Comparison of ENCODE assay signal across 1 cellular context in the genomic region with DNA sequence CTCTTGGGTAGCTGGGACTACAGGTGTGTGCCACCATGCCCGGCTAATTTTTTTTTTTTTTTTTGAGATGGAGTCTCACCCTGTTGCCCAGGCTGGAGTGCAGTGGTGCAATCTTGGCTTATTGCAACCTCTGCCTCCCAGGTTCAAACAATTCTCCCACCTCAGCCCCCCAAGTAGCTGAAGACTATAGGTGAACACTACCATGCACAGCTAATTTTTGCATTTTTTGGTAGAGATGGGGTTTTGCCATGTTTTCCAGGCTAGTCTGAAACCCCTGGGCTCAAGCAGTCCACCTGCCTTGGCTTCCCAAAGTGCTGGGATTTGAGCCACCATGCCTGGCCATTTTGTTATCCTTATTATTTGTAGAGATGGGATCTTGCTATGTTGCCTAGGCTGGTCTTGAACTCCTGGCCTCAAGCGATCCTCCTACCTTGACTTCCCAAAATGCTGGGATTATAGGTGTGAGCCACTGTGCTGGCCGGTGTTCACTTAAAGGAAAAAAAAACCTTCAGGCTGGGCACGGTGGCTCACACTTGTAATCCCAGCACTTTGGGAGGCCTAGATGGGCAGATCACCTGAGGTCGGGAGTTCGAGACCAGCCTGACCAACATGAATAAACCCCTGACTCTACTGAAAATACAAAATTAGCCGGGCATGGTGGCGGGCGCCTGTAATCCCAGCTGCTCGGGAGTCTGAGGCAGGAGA. TPM values are rescaled to one million over a fixed set of nuclear protein-coding genes. Genes with fewer than 3 reads are reported as not detected.
"Had no signal": no experiment of that assay in that cellular context is flagged by ENCODE, and none has a peak within 500 bp of the region (broad histone marks: within the 10 kb centered on the region; RNA-seq: fewer than 3 reads in every experiment).

No MANE protein-coding gene starts in this region.

RNA-seq across cellular contexts. Expression of gene RIMBP3C, which starts 29.9 kb away (rescaled TPM):
- polyA plus RNA-seq: aorta had no signal
